1 cellular context compared by ENCODE assay signal in the genomic region with DNA sequence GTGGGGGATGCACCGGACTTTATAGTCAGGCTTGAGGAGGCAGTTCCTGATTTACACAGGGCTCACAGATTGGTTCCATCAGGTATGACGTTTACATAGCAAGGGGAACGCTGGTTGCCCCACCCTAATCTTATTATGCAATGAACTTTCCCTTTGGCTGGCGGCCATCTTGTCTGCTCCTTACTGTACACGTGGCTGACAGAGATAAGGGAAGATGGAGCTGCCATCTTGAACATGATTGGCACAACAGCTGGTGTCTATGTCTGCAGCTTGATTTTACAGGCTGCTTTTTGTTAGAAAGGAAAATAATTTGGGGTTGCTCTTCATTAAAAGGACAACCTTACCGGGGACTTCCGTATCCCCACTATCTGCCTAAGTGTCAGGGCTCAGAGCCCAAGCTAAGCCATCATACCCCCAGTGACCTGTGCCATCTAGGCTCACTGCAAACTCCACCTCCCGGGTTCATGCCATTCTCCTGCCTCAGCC.
A peak's percentile ranks its signal among the peaks of the same experiment; 100 is the strongest.
TF ChIP-seq lines count a peak whose summit lies in the region.

No MANE protein-coding gene starts in this region.

TF ChIP-seq in K562, 482 proteins besides CTCF, POLR2A, EP300 and RAD21 (continued from another document and continues in another):
- TF ChIP-seq, protein P1, sequence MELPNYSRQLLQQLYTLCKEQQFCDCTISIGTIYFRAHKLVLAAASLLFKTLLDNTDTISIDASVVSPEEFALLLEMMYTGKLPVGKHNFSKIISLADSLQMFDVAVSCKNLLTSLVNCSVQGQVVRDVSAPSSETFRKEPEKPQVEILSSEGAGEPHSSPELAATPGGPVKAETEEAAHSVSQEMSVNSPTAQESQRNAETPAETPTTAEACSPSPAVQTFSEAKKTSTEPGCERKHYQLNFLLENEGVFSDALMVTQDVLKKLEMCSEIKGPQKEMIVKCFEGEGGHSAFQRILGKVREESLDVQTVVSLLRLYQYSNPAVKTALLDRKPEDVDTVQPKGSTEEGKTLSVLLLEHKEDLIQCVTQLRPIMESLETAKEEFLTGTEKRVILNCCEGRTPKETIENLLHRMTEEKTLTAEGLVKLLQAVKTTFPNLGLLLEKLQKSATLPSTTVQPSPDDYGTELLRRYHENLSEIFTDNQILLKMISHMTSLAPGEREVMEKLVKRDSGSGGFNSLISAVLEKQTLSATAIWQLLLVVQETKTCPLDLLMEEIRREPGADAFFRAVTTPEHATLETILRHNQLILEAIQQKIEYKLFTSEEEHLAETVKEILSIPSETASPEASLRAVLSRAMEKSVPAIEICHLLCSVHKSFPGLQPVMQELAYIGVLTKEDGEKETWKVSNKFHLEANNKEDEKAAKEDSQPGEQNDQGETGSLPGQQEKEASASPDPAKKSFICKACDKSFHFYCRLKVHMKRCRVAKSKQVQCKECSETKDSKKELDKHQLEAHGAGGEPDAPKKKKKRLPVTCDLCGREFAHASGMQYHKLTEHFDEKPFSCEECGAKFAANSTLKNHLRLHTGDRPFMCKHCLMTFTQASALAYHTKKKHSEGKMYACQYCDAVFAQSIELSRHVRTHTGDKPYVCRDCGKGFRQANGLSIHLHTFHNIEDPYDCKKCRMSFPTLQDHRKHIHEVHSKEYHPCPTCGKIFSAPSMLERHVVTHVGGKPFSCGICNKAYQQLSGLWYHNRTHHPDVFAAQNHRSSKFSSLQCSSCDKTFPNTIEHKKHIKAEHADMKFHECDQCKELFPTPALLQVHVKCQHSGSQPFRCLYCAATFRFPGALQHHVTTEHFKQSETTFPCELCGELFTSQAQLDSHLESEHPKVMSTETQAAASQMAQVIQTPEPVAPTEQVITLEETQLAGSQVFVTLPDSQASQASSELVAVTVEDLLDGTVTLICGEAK (IDR thresholded peaks at IDR 0.05): no peak
- TF ChIP-seq, protein P1 (CRISPR knock-in tag; IDR thresholded peaks at IDR 0.05): no peak
- TF ChIP-seq SP1 (CRISPR knock-in tag; IDR thresholded peaks at IDR 0.05) (0 out of 2 replicates have a peak, but pooled peaks have one; percentile 26), ZNF134 (CRISPR knock-in tag; conservative IDR thresholded peaks at IDR 0.05) (0 out of 2 replicates have a peak, but pooled peaks have one; percentile 41), BRD4 (IDR thresholded peaks at IDR 0.05) (no peak), CREBBP (IDR thresholded peaks at IDR 0.05; ENCODE audit: low read depth, low read length) (no peak), NR2C2 (CRISPR knock-in tag; IDR thresholded peaks at IDR 0.05) (no peak), NR2C2 (tag; IDR thresholded peaks at IDR 0.05) (peak; percentile 42; the same call in 1 of the 2 replicates), HEY1 (CRISPR knock-in tag; IDR thresholded peaks at IDR 0.05; ENCODE audit: borderline replicate concordance) (no peak), LARP7 (IDR thresholded peaks at IDR 0.05) (no peak), EGR1 (conservative IDR thresholded peaks at IDR 0.05) (no peak), GTF2E2 (tag; IDR thresholded peaks at IDR 0.05) (no peak), ATF1 (CRISPR knock-in tag; IDR thresholded peaks at IDR 0.05) (no peak), ATF1 (tag; IDR thresholded peaks at IDR 0.05) (peak; percentile 64)
- TF ChIP-seq, protein P2, sequence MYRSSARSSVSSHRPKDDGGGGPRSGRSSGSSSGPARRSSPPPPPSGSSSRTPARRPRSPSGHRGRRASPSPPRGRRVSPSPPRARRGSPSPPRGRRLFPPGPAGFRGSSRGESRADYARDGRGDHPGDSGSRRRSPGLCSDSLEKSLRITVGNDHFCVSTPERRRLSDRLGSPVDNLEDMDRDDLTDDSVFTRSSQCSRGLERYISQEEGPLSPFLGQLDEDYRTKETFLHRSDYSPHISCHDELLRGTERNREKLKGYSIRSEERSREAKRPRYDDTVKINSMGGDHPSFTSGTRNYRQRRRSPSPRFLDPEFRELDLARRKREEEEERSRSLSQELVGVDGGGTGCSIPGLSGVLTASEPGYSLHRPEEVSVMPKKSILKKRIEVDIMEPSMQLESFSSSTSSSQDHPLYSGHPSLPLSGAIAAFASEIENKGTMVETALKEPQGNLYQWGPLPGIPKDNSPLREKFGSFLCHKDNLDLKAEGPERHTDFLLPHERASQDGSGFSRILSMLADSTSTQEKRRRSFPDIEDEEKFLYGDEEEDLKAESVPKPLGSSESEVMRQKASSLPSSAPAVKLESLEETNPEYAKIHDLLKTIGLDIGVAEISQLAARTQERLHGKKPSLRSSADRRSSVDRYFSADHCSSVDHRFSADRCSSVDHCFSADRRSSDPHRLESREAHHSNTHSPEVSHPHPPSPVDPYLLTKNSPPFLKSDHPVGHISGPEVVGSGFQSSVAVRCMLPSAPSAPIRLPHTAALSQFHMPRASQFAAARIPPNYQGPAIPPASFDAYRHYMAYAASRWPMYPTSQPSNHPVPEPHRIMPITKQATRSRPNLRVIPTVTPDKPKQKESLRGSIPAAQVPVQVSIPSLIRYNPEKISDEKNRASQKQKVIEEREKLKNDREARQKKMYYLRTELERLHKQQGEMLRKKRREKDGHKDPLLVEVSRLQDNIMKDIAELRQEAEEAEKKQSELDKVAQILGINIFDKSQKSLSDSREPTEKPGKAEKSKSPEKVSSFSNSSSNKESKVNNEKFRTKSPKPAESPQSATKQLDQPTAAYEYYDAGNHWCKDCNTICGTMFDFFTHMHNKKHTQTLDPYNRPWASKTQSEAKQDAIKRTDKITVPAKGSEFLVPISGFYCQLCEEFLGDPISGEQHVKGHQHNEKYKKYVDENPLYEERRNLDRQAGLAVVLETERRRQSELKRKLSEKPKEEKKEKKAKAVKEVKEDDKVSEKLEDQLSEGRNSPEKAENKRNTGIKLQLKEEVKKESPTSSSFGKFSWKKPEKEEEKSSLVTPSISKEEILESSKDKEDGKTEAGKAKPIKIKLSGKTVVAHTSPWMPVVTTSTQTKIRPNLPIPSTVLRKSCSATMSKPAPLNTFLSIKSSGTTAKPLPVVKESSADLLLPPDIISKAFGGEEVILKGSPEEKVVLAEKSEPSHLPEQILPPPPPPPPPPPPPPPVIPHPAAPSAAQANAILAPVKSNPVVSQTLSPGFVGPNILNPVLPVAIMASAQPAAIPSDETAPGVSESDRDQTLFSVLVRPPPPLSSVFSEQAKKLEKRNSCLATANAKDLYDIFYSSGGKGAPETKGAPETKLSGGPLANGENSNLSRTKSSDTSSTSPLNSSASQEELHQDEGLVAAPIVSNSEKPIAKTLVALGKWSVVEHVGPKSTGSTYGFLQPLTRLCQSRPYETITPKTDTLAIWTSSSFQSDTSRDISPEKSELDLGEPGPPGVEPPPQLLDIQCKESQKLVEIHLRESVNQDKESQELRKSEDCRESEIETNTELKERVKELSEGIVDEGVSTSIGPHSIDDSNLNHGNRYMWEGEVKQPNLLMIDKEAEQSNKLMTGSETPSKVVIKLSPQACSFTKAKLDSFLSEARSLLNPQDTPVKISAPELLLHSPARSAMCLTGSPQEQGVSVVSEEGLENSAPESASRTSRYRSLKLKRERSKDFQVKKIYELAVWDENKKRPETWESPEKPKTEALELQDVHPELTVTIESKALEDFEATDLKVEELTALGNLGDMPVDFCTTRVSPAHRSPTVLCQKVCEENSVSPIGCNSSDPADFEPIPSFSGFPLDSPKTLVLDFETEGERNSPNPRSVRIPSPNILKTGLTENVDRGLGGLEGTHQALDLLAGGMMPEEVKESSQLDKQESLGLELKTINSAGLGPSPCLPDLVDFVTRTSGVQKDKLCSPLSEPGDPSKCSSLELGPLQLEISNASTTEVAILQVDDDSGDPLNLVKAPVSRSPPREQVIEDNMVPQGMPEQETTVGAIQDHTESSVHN (IDR thresholded peaks at IDR 0.05; ENCODE audit: borderline replicate concordance in 1 of 2, low read depth in 1 of 2): 0 out of 4 replicates have a peak, but pooled peaks of 1 of the 2 experiments have one; percentile 34
- TF ChIP-seq, protein P3, sequence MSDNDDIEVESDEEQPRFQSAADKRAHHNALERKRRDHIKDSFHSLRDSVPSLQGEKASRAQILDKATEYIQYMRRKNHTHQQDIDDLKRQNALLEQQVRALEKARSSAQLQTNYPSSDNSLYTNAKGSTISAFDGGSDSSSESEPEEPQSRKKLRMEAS (CRISPR knock-in tag; IDR thresholded peaks at IDR 0.05): peak; percentile 64
- TF ChIP-seq, protein P4, sequence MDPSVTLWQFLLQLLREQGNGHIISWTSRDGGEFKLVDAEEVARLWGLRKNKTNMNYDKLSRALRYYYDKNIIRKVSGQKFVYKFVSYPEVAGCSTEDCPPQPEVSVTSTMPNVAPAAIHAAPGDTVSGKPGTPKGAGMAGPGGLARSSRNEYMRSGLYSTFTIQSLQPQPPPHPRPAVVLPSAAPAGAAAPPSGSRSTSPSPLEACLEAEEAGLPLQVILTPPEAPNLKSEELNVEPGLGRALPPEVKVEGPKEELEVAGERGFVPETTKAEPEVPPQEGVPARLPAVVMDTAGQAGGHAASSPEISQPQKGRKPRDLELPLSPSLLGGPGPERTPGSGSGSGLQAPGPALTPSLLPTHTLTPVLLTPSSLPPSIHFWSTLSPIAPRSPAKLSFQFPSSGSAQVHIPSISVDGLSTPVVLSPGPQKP (CRISPR knock-in tag; IDR thresholded peaks at IDR 0.05): no peak
- TF ChIP-seq, protein P5, sequence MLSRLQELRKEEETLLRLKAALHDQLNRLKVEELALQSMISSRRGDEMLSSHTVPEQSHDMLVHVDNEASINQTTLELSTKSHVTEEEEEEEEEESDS (CRISPR knock-in tag; IDR thresholded peaks at IDR 0.05): no peak
- TF ChIP-seq, protein P6, sequence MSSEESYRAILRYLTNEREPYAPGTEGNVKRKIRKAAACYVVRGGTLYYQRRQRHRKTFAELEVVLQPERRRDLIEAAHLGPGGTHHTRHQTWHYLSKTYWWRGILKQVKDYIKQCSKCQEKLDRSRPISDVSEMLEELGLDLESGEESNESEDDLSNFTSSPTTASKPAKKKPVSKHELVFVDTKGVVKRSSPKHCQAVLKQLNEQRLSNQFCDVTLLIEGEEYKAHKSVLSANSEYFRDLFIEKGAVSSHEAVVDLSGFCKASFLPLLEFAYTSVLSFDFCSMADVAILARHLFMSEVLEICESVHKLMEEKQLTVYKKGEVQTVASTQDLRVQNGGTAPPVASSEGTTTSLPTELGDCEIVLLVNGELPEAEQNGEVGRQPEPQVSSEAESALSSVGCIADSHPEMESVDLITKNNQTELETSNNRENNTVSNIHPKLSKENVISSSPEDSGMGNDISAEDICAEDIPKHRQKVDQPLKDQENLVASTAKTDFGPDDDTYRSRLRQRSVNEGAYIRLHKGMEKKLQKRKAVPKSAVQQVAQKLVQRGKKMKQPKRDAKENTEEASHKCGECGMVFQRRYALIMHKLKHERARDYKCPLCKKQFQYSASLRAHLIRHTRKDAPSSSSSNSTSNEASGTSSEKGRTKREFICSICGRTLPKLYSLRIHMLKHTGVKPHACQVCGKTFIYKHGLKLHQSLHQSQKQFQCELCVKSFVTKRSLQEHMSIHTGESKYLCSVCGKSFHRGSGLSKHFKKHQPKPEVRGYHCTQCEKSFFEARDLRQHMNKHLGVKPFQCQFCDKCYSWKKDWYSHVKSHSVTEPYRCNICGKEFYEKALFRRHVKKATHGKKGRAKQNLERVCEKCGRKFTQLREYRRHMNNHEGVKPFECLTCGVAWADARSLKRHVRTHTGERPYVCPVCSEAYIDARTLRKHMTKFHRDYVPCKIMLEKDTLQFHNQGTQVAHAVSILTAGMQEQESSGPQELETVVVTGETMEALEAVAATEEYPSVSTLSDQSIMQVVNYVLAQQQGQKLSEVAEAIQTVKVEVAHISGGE (CRISPR knock-in tag; IDR thresholded peaks at IDR 0.05): peak in 1 of 3 experiments; percentile 74; a peak in 2 of 6 replicates
- TF ChIP-seq, protein P7, sequence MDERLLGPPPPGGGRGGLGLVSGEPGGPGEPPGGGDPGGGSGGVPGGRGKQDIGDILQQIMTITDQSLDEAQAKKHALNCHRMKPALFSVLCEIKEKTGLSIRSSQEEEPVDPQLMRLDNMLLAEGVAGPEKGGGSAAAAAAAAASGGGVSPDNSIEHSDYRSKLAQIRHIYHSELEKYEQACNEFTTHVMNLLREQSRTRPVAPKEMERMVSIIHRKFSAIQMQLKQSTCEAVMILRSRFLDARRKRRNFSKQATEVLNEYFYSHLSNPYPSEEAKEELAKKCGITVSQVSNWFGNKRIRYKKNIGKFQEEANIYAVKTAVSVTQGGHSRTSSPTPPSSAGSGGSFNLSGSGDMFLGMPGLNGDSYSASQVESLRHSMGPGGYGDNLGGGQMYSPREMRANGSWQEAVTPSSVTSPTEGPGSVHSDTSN (CRISPR knock-in tag; IDR thresholded peaks at IDR 0.05; ENCODE audit: low read depth): no peak
- TF ChIP-seq, protein P7 (tag; conservative IDR thresholded peaks at IDR 0.05; ENCODE audit: low read depth): peak; percentile 79
- TF ChIP-seq, protein P8, sequence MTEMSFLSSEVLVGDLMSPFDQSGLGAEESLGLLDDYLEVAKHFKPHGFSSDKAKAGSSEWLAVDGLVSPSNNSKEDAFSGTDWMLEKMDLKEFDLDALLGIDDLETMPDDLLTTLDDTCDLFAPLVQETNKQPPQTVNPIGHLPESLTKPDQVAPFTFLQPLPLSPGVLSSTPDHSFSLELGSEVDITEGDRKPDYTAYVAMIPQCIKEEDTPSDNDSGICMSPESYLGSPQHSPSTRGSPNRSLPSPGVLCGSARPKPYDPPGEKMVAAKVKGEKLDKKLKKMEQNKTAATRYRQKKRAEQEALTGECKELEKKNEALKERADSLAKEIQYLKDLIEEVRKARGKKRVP (CRISPR knock-in tag; IDR thresholded peaks at IDR 0.05): peak; percentile 42; the same call in 1 of the 2 replicates
